29 cellular contexts compared by ENCODE assay signal in the genomic region with DNA sequence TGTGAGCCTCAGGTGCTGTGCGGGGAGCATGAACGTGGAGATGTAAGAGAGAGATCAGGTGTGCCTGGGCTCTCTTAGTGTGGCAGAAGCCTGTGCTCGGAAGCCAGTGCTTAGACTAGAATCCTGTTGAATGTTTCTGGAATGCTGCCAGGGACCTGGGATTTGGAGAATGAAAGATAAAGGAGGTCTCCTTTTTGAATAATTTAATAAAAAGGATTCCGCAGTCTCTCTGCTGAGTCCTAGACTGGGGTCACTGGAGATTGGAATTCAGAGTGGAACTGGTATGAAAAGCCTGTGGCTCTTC. TPM values are rescaled to one million over a fixed set of nuclear protein-coding genes. Genes with fewer than 3 reads are reported as not detected.
DNase-seq lines count a peak whose midpoint lies in the region; ATAC-seq and TF ChIP-seq lines count a peak whose summit lies in the region.
"Had no signal": no experiment of that assay in that cellular context is flagged by ENCODE, and none has a peak within 500 bp of the region (broad histone marks: within the 10 kb centered on the region; RNA-seq: fewer than 3 reads in every experiment).

No MANE protein-coding gene starts in this region.

- in situ Hi-C loops in brain microvascular endothelial cell (cut with HindIII; ENCODE audit: low pct_ligation_motif_present, low sequenced_read_pairs): no loop called here

- H3K36me3 Mint-ChIP-seq in activated CD4-positive, alpha-beta T cell treated with anti-CD3 and anti-CD28 coated beads, Interleukin-2, amount 10 ng/mL, durations not matched to agents 24 days and 14 days (ENCODE audit: low read depth): peaks cover 60% of the 10 kb centered on the region
- H3K36me3 Mint-ChIP-seq in stimulated activated naive CD8-positive, alpha-beta T cell treated with anti-CD3 and anti-CD28 coated beads, Interleukin-15, Interleukin-2, amounts not matched to agents 100 ng/mL and 50 ng/mL, for 24 hours (ENCODE audit: low read depth): peaks cover 71% of the 10 kb centered on the region
- H3K36me3 Mint-ChIP-seq in glutamatergic neuron (ENCODE audit: unreplicated experiment) (peaks cover 20% of the 10 kb centered on the region), type B pancreatic cell (peaks cover 49% of the 10 kb centered on the region)

- intact Hi-C loops in activated CD4-positive, alpha-beta T cell treated with anti-CD3 and anti-CD28 coated beads, Interleukin-2, amount 10 ng/mL, durations not matched to agents 24 days and 14 days (cut with micrococcal nuclease): no loop called here

- no peak overlapping the region for H3K4me3 ChIP-seq in brain microvascular endothelial cell (ENCODE audit: low read depth, low read length)
- H3K4me3 ChIP-seq: A549, ovary, upper lobe of left lung had no signal

- peak overlapping the region; percentile 16 for H3K27ac Mint-ChIP-seq in activated CD4-positive, alpha-beta T cell treated with anti-CD3 and anti-CD28 coated beads, Interleukin-2, amount 10 ng/mL, durations not matched to agents 24 days and 14 days
- H3K27ac Mint-ChIP-seq in stimulated activated naive CD8-positive, alpha-beta T cell treated with anti-CD3 and anti-CD28 coated beads, Interleukin-15, Interleukin-2, amounts not matched to agents 100 ng/mL and 50 ng/mL, for 24 hours: peak overlapping the region; percentile 21
- H3K27ac Mint-ChIP-seq in glutamatergic neuron (ENCODE audit: unreplicated experiment) (peak overlapping the region; percentile 10), type B pancreatic cell (peak overlapping the region; percentile 57)
- H3K27ac Mint-ChIP-seq: activated T-helper 1 cell treated with anti-CD3 and anti-CD28 coated beads, Interleukin-12 subunit alpha, Interleukin-12 subunit beta, Interleukin-2, Interleukin-4 antibody, amounts not matched to agents 30 ng/mL and 10 ng/mL and 1 ng/mL, durations not matched to agents 14 hours and 24 hours and 36 hours; B cell; nephron progenitor cell had no signal

- peaks cover 58% of the 10 kb centered on the region for H3K36me3 ChIP-seq in brain microvascular endothelial cell (replicated peaks)
- H3K36me3 ChIP-seq: ovary had no signal

- TF ChIP-seq CTCF in glutamatergic neuron (IDR thresholded peaks at IDR 0.05; ENCODE audit: partially characterized antibody, unreplicated experiment): no peak
- no peak for TF ChIP-seq CTCF in type B pancreatic cell (conservative IDR thresholded peaks at IDR 0.05)
- no peak for TF ChIP-seq CTCF in brain microvascular endothelial cell (IDR thresholded peaks at IDR 0.05; ENCODE audit: low read depth, low read length, missing control alignments)

- H3K27me3 ChIP-seq in brain microvascular endothelial cell (replicated peaks): no peaks in the 10 kb centered on the region
- H3K27me3 ChIP-seq: ovary, upper lobe of left lung had no signal

- no peak overlapping the region for H3K27ac ChIP-seq in brain microvascular endothelial cell
- H3K27ac ChIP-seq: A549, epithelial cell of prostate, ovary, upper lobe of left lung had no signal

- no peaks in the 10 kb centered on the region for H3K9me3 Mint-ChIP-seq in activated CD4-positive, alpha-beta T cell treated with anti-CD3 and anti-CD28 coated beads, Interleukin-2, amount 10 ng/mL, durations not matched to agents 24 days and 14 days
- no peaks in the 10 kb centered on the region for H3K9me3 Mint-ChIP-seq in stimulated activated naive CD8-positive, alpha-beta T cell treated with anti-CD3 and anti-CD28 coated beads, Interleukin-15, Interleukin-2, amounts not matched to agents 100 ng/mL and 50 ng/mL, for 24 hours
- H3K9me3 Mint-ChIP-seq in glutamatergic neuron (ENCODE audit: unreplicated experiment) (peaks cover 16% of the 10 kb centered on the region), type B pancreatic cell (no peaks in the 10 kb centered on the region)
- H3K9me3 Mint-ChIP-seq: activated T-helper 1 cell treated with anti-CD3 and anti-CD28 coated beads, Interleukin-12 subunit alpha, Interleukin-12 subunit beta, Interleukin-2, Interleukin-4 antibody, amounts not matched to agents 30 ng/mL and 10 ng/mL and 1 ng/mL, durations not matched to agents 14 hours and 24 hours and 36 hours; brain; IgD-negative memory B cell; nephron progenitor cell had no signal

- peaks cover 33% of the 10 kb centered on the region for H3K4me1 Mint-ChIP-seq in activated CD4-positive, alpha-beta T cell treated with anti-CD3 and anti-CD28 coated beads, Interleukin-2, amount 10 ng/mL, durations not matched to agents 24 days and 14 days
- H3K4me1 Mint-ChIP-seq in stimulated activated naive CD8-positive, alpha-beta T cell treated with anti-CD3 and anti-CD28 coated beads, Interleukin-15, Interleukin-2, amounts not matched to agents 100 ng/mL and 50 ng/mL, for 24 hours (ENCODE audit: low read depth): peaks cover 26% of the 10 kb centered on the region
- H3K4me1 Mint-ChIP-seq in glutamatergic neuron (ENCODE audit: low read depth, unreplicated experiment) (peaks cover 9% of the 10 kb centered on the region), type B pancreatic cell (ENCODE audit: unreplicated experiment) (peaks cover 3% of the 10 kb centered on the region)
- H3K4me1 Mint-ChIP-seq: nephron progenitor cell had no signal

- H3K4me3 Mint-ChIP-seq in activated CD4-positive, alpha-beta T cell treated with anti-CD3 and anti-CD28 coated beads, Interleukin-2, amount 10 ng/mL, durations not matched to agents 24 days and 14 days: no peak overlapping the region
- no peak overlapping the region for H3K4me3 Mint-ChIP-seq in stimulated activated naive CD8-positive, alpha-beta T cell treated with anti-CD3 and anti-CD28 coated beads, Interleukin-15, Interleukin-2, amounts not matched to agents 100 ng/mL and 50 ng/mL, for 24 hours
- no peak overlapping the region for H3K4me3 Mint-ChIP-seq in glutamatergic neuron (ENCODE audit: unreplicated experiment)
- no peak overlapping the region for H3K4me3 Mint-ChIP-seq in type B pancreatic cell
- H3K4me3 Mint-ChIP-seq: activated T-helper 1 cell treated with anti-CD3 and anti-CD28 coated beads, Interleukin-12 subunit alpha, Interleukin-12 subunit beta, Interleukin-2, Interleukin-4 antibody, amounts not matched to agents 30 ng/mL and 10 ng/mL and 1 ng/mL, durations not matched to agents 14 hours and 24 hours and 36 hours; B cell; brain; IgD-negative memory B cell; nephron progenitor cell had no signal

- no peaks in the 10 kb centered on the region for H3K27me3 Mint-ChIP-seq in activated CD4-positive, alpha-beta T cell treated with anti-CD3 and anti-CD28 coated beads, Interleukin-2, amount 10 ng/mL, durations not matched to agents 24 days and 14 days
- no peaks in the 10 kb centered on the region for H3K27me3 Mint-ChIP-seq in stimulated activated naive CD8-positive, alpha-beta T cell treated with anti-CD3 and anti-CD28 coated beads, Interleukin-15, Interleukin-2, amounts not matched to agents 100 ng/mL and 50 ng/mL, for 24 hours
- H3K27me3 Mint-ChIP-seq in glutamatergic neuron (ENCODE audit: unreplicated experiment): peaks cover 8% of the 10 kb centered on the region
- H3K27me3 Mint-ChIP-seq in type B pancreatic cell: no peaks in the 10 kb centered on the region
- H3K27me3 Mint-ChIP-seq: B cell, IgD-negative memory B cell had no signal

- ATAC-seq in stimulated activated naive CD8-positive, alpha-beta T cell treated with anti-CD3 and anti-CD28 coated beads, Interleukin-15, Interleukin-2, amounts not matched to agents 100 U/mL and 50 U/mL, for 24 hours: no peak
- ATAC-seq: A549 had no signal

- no peak for DNase-seq in activated CD4-positive, alpha-beta T cell treated with anti-CD3 and anti-CD28 coated beads, Interleukin-2, amount 10 ng/mL, durations not matched to agents 24 days and 14 days
- DNase-seq in activated CD4-positive, alpha-beta T cell treated with anti-CD3 and anti-CD28 coated beads for 1 hour: no peak
- DNase-seq in stimulated activated naive CD8-positive, alpha-beta T cell treated with anti-CD3 and anti-CD28 coated beads, Interleukin-15, Interleukin-2, amounts not matched to agents 100 U/mL and 50 U/mL, for 24 hours: no peak
- DNase-seq in glutamatergic neuron (no peak), type B pancreatic cell (ENCODE audit: extremely low spot score, unreplicated experiment) (no peak), brain microvascular endothelial cell (no peak), EL (no peak)
- DNase-seq: activated CD4-positive, CD25-positive, alpha-beta regulatory T cell; DMS153; GDM1; H7; kidney; NCI-H1930; NCI-H226; NCI-H748 treated with DMSO at 0.1 percent for 48 hours; nephron progenitor cell; ovary; retina; RPMI8226; small intestine; upper lobe of left lung had no signal

RNA-seq across cellular contexts. Expression of gene EFCAB8, which starts 18.8 kb away (rescaled TPM):
- total RNA-seq in activated CD4-positive, alpha-beta T cell treated with anti-CD3 and anti-CD28 coated beads, Interleukin-2, amount 10 ng/mL, durations not matched to agents 24 days and 14 days: 0.33 and 0.54 TPM in 2 replicates
- total RNA-seq in glutamatergic neuron (ENCODE audit: unreplicated experiment) (not detected), type B pancreatic cell (ENCODE audit: low replicate concordance) (0.07 and 0.97 TPM in 2 replicates)
- total RNA-seq: SK-MEL-5 had no signal

RNA-seq across cellular contexts. Expression of gene MAPRE1, which starts 20.2 kb away (rescaled TPM):
- 148 TPM in 2 replicates for total RNA-seq in activated CD4-positive, alpha-beta T cell treated with anti-CD3 and anti-CD28 coated beads, Interleukin-2, amount 10 ng/mL, durations not matched to agents 24 days and 14 days
- total RNA-seq in glutamatergic neuron (ENCODE audit: unreplicated experiment) (232 TPM), type B pancreatic cell (ENCODE audit: low replicate concordance) (144 and 189 TPM in 2 replicates)
